8 cellular contexts compared by ENCODE assay signal in genomic region chr1:184036517-184036949, GRCh38. TPM values are rescaled to one million over a fixed set of nuclear protein-coding genes. Genes with fewer than 3 reads are reported as not detected.
DNase-seq lines count a peak whose midpoint lies in the region; ATAC-seq and TF ChIP-seq lines count a peak whose summit lies in the region.

No MANE protein-coding gene starts in this region.

- no peaks in the 10 kb centered on the region for H3K9me3 Mint-ChIP-seq in dendritic cell treated with granulocyte-macrophage colony-stimulating factor and Interleukin-4, amounts not matched to agents 40 ng/mL and 50 ng/mL, for 4 days

- peaks cover 22% of the 10 kb centered on the region for H3K4me1 ChIP-seq in SJSA1 (replicated peaks)

- peaks cover 23% of the 10 kb centered on the region for H3K4me1 Mint-ChIP-seq in dendritic cell treated with granulocyte-macrophage colony-stimulating factor and Interleukin-4, amounts not matched to agents 40 ng/mL and 50 ng/mL, for 4 days (ENCODE audit: low read depth)

- 0 to 1% methylated on average over 15 to 19 of the region's 29 CpGs for WGBS in lower leg skin, 2 donors

- TF ChIP-seq CTCF in lower leg skin (IDR thresholded peaks at IDR 0.05): no peak

- H3K27ac ChIP-seq in SJSA1: no peak overlapping the region
- peak overlapping the region; percentile 95 for H3K27ac ChIP-seq in temporal lobe (ENCODE audit: low read depth, low read length)

- no peaks in the 10 kb centered on the region for H3K36me3 Mint-ChIP-seq in dendritic cell treated with granulocyte-macrophage colony-stimulating factor and Interleukin-4, amounts not matched to agents 40 ng/mL and 50 ng/mL, for 4 days (ENCODE audit: low read depth)

- H3K4me3 Mint-ChIP-seq in dendritic cell treated with granulocyte-macrophage colony-stimulating factor and Interleukin-4, amounts not matched to agents 40 ng/mL and 50 ng/mL, for 4 days: peak overlapping the region; percentile 81

- peaks cover 7% of the 10 kb centered on the region; the same call in 1 of the 2 replicates for H3K36me3 ChIP-seq in SJSA1

- H3K4me3 ChIP-seq in GM08714 (ENCODE audit: low read length) (peak overlapping the region; percentile 74), SJSA1 (peak overlapping the region; percentile 80), lower leg skin (ENCODE audit: low read depth, poor library complexity, severe bottlenecking) (peak overlapping the region; percentile 57)

- TF ChIP-seq POLR2A in lower leg skin (IDR thresholded peaks at IDR 0.05): no peak

- peak; percentile 65 to 68 for DNase-seq in SJSA1 (ENCODE audit: low read depth in 1 of 2, low spot score in 2 of 2)
- no peak for DNase-seq in lower leg skin (ENCODE audit: low spot score in 2 of 2)
- DNase-seq in mesenteric fat pad (ENCODE audit: low spot score): no peak
- DNase-seq in SW 1271 (lab: John Stamatoyannopoulos, UW): no peak

- H3K27ac Mint-ChIP-seq in dendritic cell treated with granulocyte-macrophage colony-stimulating factor and Interleukin-4, amounts not matched to agents 40 ng/mL and 50 ng/mL, for 4 days: peak overlapping the region; percentile 75

- intact Hi-C loops in dendritic cell treated with granulocyte-macrophage colony-stimulating factor and Interleukin-4, amounts not matched to agents 40 ng/mL and 50 ng/mL, for 4 days (cut with micrococcal nuclease): no loop called here
- intact Hi-C loops in lower leg skin (cut with DNase I; ENCODE audit: low total_unique reads): no loop called here

- peaks cover 57% of the 10 kb centered on the region for H3K27me3 Mint-ChIP-seq in dendritic cell treated with granulocyte-macrophage colony-stimulating factor and Interleukin-4, amounts not matched to agents 40 ng/mL and 50 ng/mL, for 4 days

- no peaks in the 10 kb centered on the region for H3K9me3 ChIP-seq in SJSA1 (replicated peaks)

- no peaks in the 10 kb centered on the region for H3K27me3 ChIP-seq in SJSA1 (replicated peaks)

- ATAC-seq in HG02798 (IDR thresholded peaks at IDR 0.05; ENCODE audit: poor library complexity, unreplicated experiment): peak; percentile 20

RNA-seq across cellular contexts. Expression of gene COLGALT2, which starts 1.0 kb away (rescaled TPM):
- total RNA-seq in SJSA1 (2014; rRNA removed; shearing (Covaris generic)): 6.1 and 11.8 TPM in 2 replicates
- total RNA-seq in lower leg skin: under 1 TPM; 0.08 to 0.65 (median 0.18) TPM
- total RNA-seq in temporal lobe: 16.7 TPM
- 0.87 TPM for total RNA-seq in mesenteric fat pad

RNA-seq across cellular contexts. Expression of gene TSEN15, which starts 15.0 kb away (rescaled TPM):
- total RNA-seq in SJSA1 (2014; rRNA removed; shearing (Covaris generic)): 123 and 129 TPM in 2 replicates
- total RNA-seq in lower leg skin: 10 to 100 TPM in 3 of 4 donors, 1 to 10 TPM in 1; 6.8 to 35.9 (median 12.8) TPM
- 21.1 TPM for total RNA-seq in temporal lobe
- total RNA-seq in mesenteric fat pad: 25.8 TPM

Comparison
In these comparisons a context has a peak if more than half of its experiments do, and no peak if none do; other contexts are left out.
1. DNase-seq: peak in SJSA1 (2 of 2); none in lower leg skin (0 of 2), mesenteric fat pad (single experiment) and SW 1271 (0 of 2).
2. Peak in every context shown above with its lines, with median percentiles within 50 percentile points of each other: H3K4me3 ChIP-seq.